Comparison of ENCODE assay signal across 16 cellular contexts in genomic region chr4:8233672-8234484, GRCh38. TPM values are rescaled to one million over a fixed set of nuclear protein-coding genes. Genes with fewer than 3 reads are reported as not detected.
DNase-seq lines count a peak whose midpoint lies in the region; ATAC-seq, FAIRE-seq and TF ChIP-seq lines count a peak whose summit lies in the region.
"Had no signal": no experiment of that assay in that cellular context is flagged by ENCODE, and none has a peak within 500 bp of the region (broad histone marks: within the 10 kb centered on the region; RNA-seq: fewer than 3 reads in every experiment).

No MANE protein-coding gene starts in this region.

- no peaks in the 10 kb centered on the region for H3K79me2 ChIP-seq in HepG2 (ENCODE audit: insufficient read depth, low read length)
- no peaks in the 10 kb centered on the region for H3K79me2 ChIP-seq in OCI-LY7 (ENCODE audit: insufficient read depth, low read depth, low read length)
- peaks cover 10% of the 10 kb centered on the region for H3K79me2 ChIP-seq in endothelial cell of umbilical vein (ENCODE audit: control insufficient read depth, insufficient read depth, low read length)

- TF ChIP-seq CTCF in HepG2 (CRISPR knock-in tag; IDR thresholded peaks at IDR 0.05) (no peak), right lobe of liver (IDR thresholded peaks at IDR 0.05) (no peak), OCI-LY7 (conservative IDR thresholded peaks at IDR 0.05; ENCODE audit: low read length) (no peak), endothelial cell of umbilical vein (IDR thresholded peaks at IDR 0.05; ENCODE audit: extremely low read depth in 1 of 2, insufficient read depth in 1 of 2, low read depth in 1 of 2, low read length in 2 of 2) (no peak)

- no peak overlapping the region for H3K4me3 ChIP-seq in HepG2 (replicated peaks in 1 of 3; ENCODE audit: insufficient read depth in 1 of 3, low read depth in 2 of 3, low read length in 3 of 3)
- no peak overlapping the region for H3K4me3 ChIP-seq in right lobe of liver
- no peak overlapping the region for H3K4me3 ChIP-seq in OCI-LY7 (ENCODE audit: low read depth, low read length, poor library complexity, severe bottlenecking)
- H3K4me3 ChIP-seq in endothelial cell of umbilical vein (replicated peaks in 1 of 3; ENCODE audit: insufficient read depth in 1 of 3, low read depth in 1 of 3, low read length in 3 of 3), result no peak overlapping the region
- H3K4me3 ChIP-seq: BLaER1, HAP-1 had no signal

- H3K4me1 ChIP-seq in HepG2 (ENCODE audit: insufficient read depth, low read length), result peaks cover 27% of the 10 kb centered on the region
- peaks cover 0 to 7% (median 2%) of the 10 kb centered on the region in 4 donors for H3K4me1 ChIP-seq in right lobe of liver
- peaks cover 16% of the 10 kb centered on the region for H3K4me1 ChIP-seq in OCI-LY7 (ENCODE audit: insufficient read depth, low read length, poor library complexity, severe bottlenecking)
- no peaks in the 10 kb centered on the region for H3K4me1 ChIP-seq in endothelial cell of umbilical vein (ENCODE audit: control insufficient read depth, extremely low read depth, insufficient read depth, low read length)
- H3K4me1 ChIP-seq: HAP-1 had no signal

- H3K9me2 ChIP-seq in OCI-LY7 (ENCODE audit: insufficient read depth, low read length), result no peaks in the 10 kb centered on the region

- BruUV-seq in HepG2 (replicated peaks; lab: Mats Ljungman, UMichigan) (no TSS peak), OCI-LY7 (replicated peaks; lab: Mats Ljungman, UMichigan) (TSS peak; percentile 80), endothelial cell of umbilical vein (replicated peaks; lab: Mats Ljungman, UMichigan) (no TSS peak)

- H3K9ac ChIP-seq in HepG2 (ENCODE audit: insufficient read depth, low read depth, low read length) (no peak overlapping the region), endothelial cell of umbilical vein (replicated peaks; ENCODE audit: extremely low read depth, insufficient read depth, low read length) (no peak overlapping the region)
- H3K9ac ChIP-seq: BLaER1 had no signal

- H2AFZ ChIP-seq in HepG2 (ENCODE audit: low read length), result no peak overlapping the region
- no peak overlapping the region for H2AFZ ChIP-seq in OCI-LY7 (ENCODE audit: low read length)
- H2AFZ ChIP-seq in endothelial cell of umbilical vein (ENCODE audit: low read depth, low read length), result no peak overlapping the region

- no peaks in the 10 kb centered on the region for H3K9me1 ChIP-seq in endothelial cell of umbilical vein (replicated peaks; ENCODE audit: control insufficient read depth, extremely low read depth, insufficient read depth, low read length)

- H3K36me3 ChIP-seq in HepG2 (replicated peaks in 1 of 2; ENCODE audit: control insufficient read depth in 1 of 2, insufficient read depth in 2 of 2, low read length in 2 of 2) (peaks cover 16 to 40% of the 10 kb centered on the region in 2 experiments), right lobe of liver (peaks cover 8 to 42% (median 25%) of the 10 kb centered on the region in 4 donors), OCI-LY7 (ENCODE audit: insufficient read depth, low read length) (no peaks in the 10 kb centered on the region), endothelial cell of umbilical vein (ENCODE audit: control insufficient read depth in 2 of 2, extremely low read depth in 1 of 2, insufficient read depth in 2 of 2, low read length in 2 of 2) (peaks cover 29 to 81% of the 10 kb centered on the region in 2 experiments)
- H3K36me3 ChIP-seq: HAP-1 had no signal

- no peak for ATAC-seq in HepG2
- ATAC-seq in right lobe of liver, result no peak
- no peak for ATAC-seq in HG03097 (IDR thresholded peaks at IDR 0.05; ENCODE audit: low FRiP score, unreplicated experiment)

- H3K27ac ChIP-seq in HepG2 (ENCODE audit: extremely low read length, insufficient read depth, low read length) (no peak overlapping the region), right lobe of liver (no peak overlapping the region), OCI-LY7 (ENCODE audit: low read depth, low read length, poor library complexity, severe bottlenecking) (no peak overlapping the region), endothelial cell of umbilical vein (ENCODE audit: insufficient read depth, low read depth, low read length) (no peak overlapping the region)
- H3K27ac ChIP-seq: BLaER1 had no signal

- H4K20me1 ChIP-seq in HepG2 (ENCODE audit: insufficient read depth, low read length), result peaks cover 2% of the 10 kb centered on the region; the same call in 1 of the 2 replicates
- H4K20me1 ChIP-seq in OCI-LY7 (ENCODE audit: insufficient read depth, low read length), result no peaks in the 10 kb centered on the region
- H4K20me1 ChIP-seq in endothelial cell of umbilical vein (replicated peaks; ENCODE audit: control insufficient read depth, extremely low read depth, insufficient read depth, low read length), result no peaks in the 10 kb centered on the region

- DNase-seq in HepG2 (ENCODE audit: low spot score) (no peak), right lobe of liver (no peak), OCI-LY7 (ENCODE audit: low spot score) (no peak), endothelial cell of umbilical vein (ENCODE audit: low read depth, low spot score) (no peak), NOMO-1 (lab: John Stamatoyannopoulos, UW; ENCODE audit: unreplicated experiment in 2 of 2) (no peak), T1000 (lab: John Stamatoyannopoulos, UW) (no peak)
- DNase-seq: 8988T, DMS153, DMS79, GDM1 had no signal

- H3K9me3 ChIP-seq in HepG2 (ENCODE audit: low read length), result no peaks in the 10 kb centered on the region
- H3K9me3 ChIP-seq in right lobe of liver, result no peaks in the 10 kb centered on the region
- no peaks in the 10 kb centered on the region for H3K9me3 ChIP-seq in OCI-LY7 (ENCODE audit: low read length)
- H3K9me3 ChIP-seq in endothelial cell of umbilical vein (replicated peaks; ENCODE audit: control insufficient read depth, insufficient read depth, low read length), result no peaks in the 10 kb centered on the region
- H3K9me3 ChIP-seq: BLaER1, HAP-1 had no signal

- TF ChIP-seq POLR2A in HepG2 (IDR thresholded peaks at IDR 0.05; ENCODE audit: insufficient read depth in 1 of 2, low read depth in 2 of 2, low read length in 2 of 2) (no peak), right lobe of liver (IDR thresholded peaks at IDR 0.05) (no peak), endothelial cell of umbilical vein (IDR thresholded peaks at IDR 0.05; ENCODE audit: low read depth, low read length) (no peak)

- in situ Hi-C loops in HepG2 (cut with HindIII; ENCODE audit: extremely low pct_ligation_motif_present, low pct_unique_long_range_greater_than_20kb), result no loop called here

- CTCF ChIA-PET in HepG2 (lab: Yijun Ruan, JAX; ENCODE audit: low intra/inter-chr PET ratio, low total read pairs) (no interaction called here), OCI-LY7 (lab: Charles Lee; ENCODE audit: unreplicated experiment) (no interaction called here), endothelial cell of umbilical vein (lab: Charles Lee) (no interaction called here)

- H3K27me3 ChIP-seq in HepG2 (ENCODE audit: control insufficient read depth in 1 of 2, insufficient read depth in 2 of 2, low read length in 2 of 2) (no peaks in the 10 kb centered on the region), right lobe of liver (no peaks in the 10 kb centered on the region), endothelial cell of umbilical vein (ENCODE audit: control insufficient read depth in 2 of 2, insufficient read depth in 2 of 2, low read length in 2 of 2) (no peaks in the 10 kb centered on the region)
- H3K27me3 ChIP-seq: BLaER1 had no signal

- dilution Hi-C loops in endothelial cell of umbilical vein (cut with MboI; ENCODE audit: extremely low pct_ligation_motif_present, low sequenced_read_pairs), result no loop called here

- TF ChIP-seq RAD21 in HepG2 (CRISPR knock-in tag; IDR thresholded peaks at IDR 0.05), result no peak

- intact Hi-C loops in HepG2 (cut with micrococcal nuclease; ENCODE audit: unreplicated experiment) (no loop called here), right lobe of liver (cut with DNase I) (no loop called here), OCI-LY7 (cut with micrococcal nuclease; ENCODE audit: unreplicated experiment) (no loop called here), endothelial cell of umbilical vein (cut with micrococcal nuclease) (no loop called here)

- FAIRE-seq in HepG2 (lab: Jason Lieb, UNC) (no peak), endothelial cell of umbilical vein (lab: Jason Lieb, UNC) (peak; percentile 28)
- FAIRE-seq: GM19239 had no signal

- POLR2A ChIA-PET in HepG2 (lab: Yijun Ruan, JAX) (no interaction called here), OCI-LY7 (lab: Charles Lee) (no interaction called here), endothelial cell of umbilical vein (lab: Charles Lee) (no interaction called here)

- WGBS in HepG2 (ENCODE audit: low lambda C conversion rate), result 97% methylated on average over 4 of the region's 4 CpGs
- WGBS in right lobe of liver (ENCODE audit: insufficient coverage, low coverage, low lambda C conversion rate, missing lambda C conversion rate), result 90% methylated on average over 4 of the region's 4 CpGs

- TF ChIP-seq EP300 in HepG2 (IDR thresholded peaks at IDR 0.05; ENCODE audit: low read depth in 2 of 2, low read length in 2 of 2), result no peak
- no peak for TF ChIP-seq EP300 in HepG2 (CRISPR knock-in tag; IDR thresholded peaks at IDR 0.05; ENCODE audit: borderline replicate concordance)

- no peak overlapping the region for H3K4me2 ChIP-seq in HepG2 (ENCODE audit: low read depth, low read length)
- H3K4me2 ChIP-seq in OCI-LY7 (ENCODE audit: low read length), result no peak overlapping the region
- H3K4me2 ChIP-seq in endothelial cell of umbilical vein (ENCODE audit: insufficient read depth, low read length), result no peak overlapping the region
- H3K4me2 ChIP-seq: BLaER1 had no signal

RNA-seq across cellular contexts. Expression of gene SH3TC1, which starts 34.8 kb away (rescaled TPM):
- total RNA-seq in HepG2 (2016; rRNA removed; fragmentation: Illumina TruSeq; extraction: Trizol) (10.1 and 14.9 TPM in 2 replicates), right lobe of liver (10 to 100 TPM; 13.2 to 48.0 (median 24.9) TPM), OCI-LY7 (2022) (27.3 and 42.4 TPM in 2 replicates), endothelial cell of umbilical vein (174 and 192 TPM in 2 replicates)
- 1.8 and 3.0 TPM in 2 replicates for total RNA-seq in HepG2 (2016; cell fraction: cytosol; rRNA removed; fragmentation: Illumina TruSeq; extraction: Trizol; ENCODE audit: low read depth)
- 7.9 and 17.3 TPM in 2 replicates for total RNA-seq in HepG2 (2016; cell fraction: insoluble cytoplasmic fraction; rRNA removed; fragmentation: Illumina TruSeq; extraction: Trizol)
- 5.6 and 6.2 TPM in 2 replicates for total RNA-seq in HepG2 (2016; cell fraction: membrane; rRNA removed; fragmentation: Illumina TruSeq; extraction: Trizol)
- 22.7 and 23.6 TPM in 2 replicates for total RNA-seq in HepG2 (2016; cell fraction: nucleus; rRNA removed; fragmentation: Illumina TruSeq; extraction: Trizol)
- polyA plus RNA-seq in HepG2 (2011; rRNA removed) (21.8 and 27.0 TPM in 2 replicates), endothelial cell of umbilical vein (96.5 and 115 TPM in 2 replicates)
- 12.1 and 19.8 TPM in 2 replicates for polyA plus RNA-seq in HepG2 (2011; cell fraction: cytosol; rRNA removed)
- 113 and 146 TPM in 2 replicates for polyA plus RNA-seq in HepG2 (2011; cell fraction: nucleus; rRNA removed)
- polyA plus RNA-seq in HepG2 (2012), result 12.2 and 22.6 TPM in 2 replicates
- polyA plus RNA-seq in HepG2 (2016; cell fraction: cytosol; fragmentation: Illumina TruSeq; extraction: Trizol; ENCODE audit: low read depth), result 1.3 and 1.5 TPM in 2 replicates
- 6.1 and 6.6 TPM in 2 replicates for polyA plus RNA-seq in HepG2 (2016; cell fraction: insoluble cytoplasmic fraction; fragmentation: Illumina TruSeq; extraction: Trizol; ENCODE audit: low read depth)
- 2.1 and 2.8 TPM in 2 replicates for polyA plus RNA-seq in HepG2 (2016; cell fraction: membrane; fragmentation: Illumina TruSeq; extraction: Trizol; ENCODE audit: low read depth)
- polyA plus RNA-seq in HepG2 (2016; cell fraction: nucleus; fragmentation: Illumina TruSeq; extraction: Trizol; ENCODE audit: insufficient read depth, low read depth), result 26.5 and 29.7 TPM in 2 replicates
- polyA minus RNA-seq in HepG2 (2011; rRNA and poly(A)+ RNA removed; ENCODE audit: low replicate concordance), result 12.4 and 67.5 TPM in 2 replicates
- 18.2 and 19.5 TPM in 2 replicates for polyA minus RNA-seq in HepG2 (2011; cell fraction: cytosol; rRNA and poly(A)+ RNA removed)
- polyA minus RNA-seq in HepG2 (2011; cell fraction: nucleus; rRNA and poly(A)+ RNA removed), result 76.5 and 77.0 TPM in 2 replicates
- 15.3 and 17.5 TPM in 2 replicates for total RNA-seq in OCI-LY7 (2014; rRNA removed; shearing (Covaris generic))
- 35.0 and 58.8 TPM in 2 replicates for polyA plus RNA-seq in endothelial cell of umbilical vein (2011; cell fraction: cytosol; rRNA removed)
- polyA plus RNA-seq in endothelial cell of umbilical vein (2011; cell fraction: nucleus; rRNA removed), result 289 and 386 TPM in 2 replicates
- polyA plus RNA-seq in endothelial cell of umbilical vein (2012), result 43.1 and 46.6 TPM in 2 replicates
- 115 and 144 TPM in 2 replicates for polyA minus RNA-seq in endothelial cell of umbilical vein
- polyA minus RNA-seq in endothelial cell of umbilical vein (2011; cell fraction: cytosol; rRNA and poly(A)+ RNA removed), result 9.3 TPM
- 189 and 297 TPM in 2 replicates for polyA minus RNA-seq in endothelial cell of umbilical vein (2011; cell fraction: nucleus; rRNA and poly(A)+ RNA removed)

RNA-seq across cellular contexts. Expression of gene HTRA3, which starts 35.7 kb away (rescaled TPM):
- total RNA-seq in HepG2 (2016; rRNA removed; fragmentation: Illumina TruSeq; extraction: Trizol), result not detected in 2 replicates
- total RNA-seq in HepG2 (2016; cell fraction: cytosol; rRNA removed; fragmentation: Illumina TruSeq; extraction: Trizol; ENCODE audit: low read depth), result not detected in 2 replicates
- total RNA-seq in HepG2 (2016; cell fraction: insoluble cytoplasmic fraction; rRNA removed; fragmentation: Illumina TruSeq; extraction: Trizol), result 0.04 TPM in 1 of 2 replicates, not detected in the other
- not detected in 2 replicates for total RNA-seq in HepG2 (2016; cell fraction: membrane; rRNA removed; fragmentation: Illumina TruSeq; extraction: Trizol)
- not detected in 2 replicates for total RNA-seq in HepG2 (2016; cell fraction: nucleus; rRNA removed; fragmentation: Illumina TruSeq; extraction: Trizol)
- polyA plus RNA-seq in HepG2 (2011; rRNA removed), result 0.16 and 0.17 TPM in 2 replicates
- 0.12 and 0.31 TPM in 2 replicates for polyA plus RNA-seq in HepG2 (2011; cell fraction: cytosol; rRNA removed)
- polyA plus RNA-seq in HepG2 (2011; cell fraction: nucleus; rRNA removed), result 0.12 and 0.19 TPM in 2 replicates
- polyA plus RNA-seq in HepG2 (2012), result not detected in 2 replicates
- 0.07 TPM in 1 of 2 replicates, not detected in the other for polyA plus RNA-seq in HepG2 (2016; cell fraction: cytosol; fragmentation: Illumina TruSeq; extraction: Trizol; ENCODE audit: low read depth)
- not detected in 2 replicates for polyA plus RNA-seq in HepG2 (2016; cell fraction: insoluble cytoplasmic fraction; fragmentation: Illumina TruSeq; extraction: Trizol; ENCODE audit: low read depth)
- polyA plus RNA-seq in HepG2 (2016; cell fraction: membrane; fragmentation: Illumina TruSeq; extraction: Trizol; ENCODE audit: low read depth), result not detected in 2 replicates
- polyA plus RNA-seq in HepG2 (2016; cell fraction: nucleus; fragmentation: Illumina TruSeq; extraction: Trizol; ENCODE audit: insufficient read depth, low read depth), result not detected in 2 replicates
- polyA minus RNA-seq in HepG2 (2011; rRNA and poly(A)+ RNA removed; ENCODE audit: low replicate concordance), result 0.18 and 0.47 TPM in 2 replicates
- not detected in 2 replicates for polyA minus RNA-seq in HepG2 (2011; cell fraction: cytosol; rRNA and poly(A)+ RNA removed)
- polyA minus RNA-seq in HepG2 (2011; cell fraction: nucleus; rRNA and poly(A)+ RNA removed), result not detected in 2 replicates
- 1 to 10 TPM in 3 of 6 experiments, under 1 TPM in 3; 0.32 to 1.6 (median 1.0) TPM for total RNA-seq in right lobe of liver
- not detected in 2 replicates for total RNA-seq in OCI-LY7 (2014; rRNA removed; shearing (Covaris generic))
- not detected in 2 replicates for total RNA-seq in OCI-LY7 (2022)
- 8.2 and 12.0 TPM in 2 replicates for total RNA-seq in endothelial cell of umbilical vein
- polyA plus RNA-seq in endothelial cell of umbilical vein, result 9.0 and 10.6 TPM in 2 replicates
- polyA plus RNA-seq in endothelial cell of umbilical vein (2011; cell fraction: cytosol; rRNA removed), result 9.9 TPM in 2 replicates
- 3.4 and 4.2 TPM in 2 replicates for polyA plus RNA-seq in endothelial cell of umbilical vein (2011; cell fraction: nucleus; rRNA removed)
- polyA plus RNA-seq in endothelial cell of umbilical vein (2012), result 13.5 and 22.2 TPM in 2 replicates
- 3.3 and 4.1 TPM in 2 replicates for polyA minus RNA-seq in endothelial cell of umbilical vein
- 0.41 TPM for polyA minus RNA-seq in endothelial cell of umbilical vein (2011; cell fraction: cytosol; rRNA and poly(A)+ RNA removed)
- polyA minus RNA-seq in endothelial cell of umbilical vein (2011; cell fraction: nucleus; rRNA and poly(A)+ RNA removed), result 1.5 and 1.6 TPM in 2 replicates
- total RNA-seq: CD4-positive, alpha-beta memory T cell had no signal
- polyA plus RNA-seq: CD14-positive monocyte; CD4-positive, alpha-beta memory T cell had no signal
